Comparison of ENCODE assay signal across 8 cellular contexts in the genomic region with DNA sequence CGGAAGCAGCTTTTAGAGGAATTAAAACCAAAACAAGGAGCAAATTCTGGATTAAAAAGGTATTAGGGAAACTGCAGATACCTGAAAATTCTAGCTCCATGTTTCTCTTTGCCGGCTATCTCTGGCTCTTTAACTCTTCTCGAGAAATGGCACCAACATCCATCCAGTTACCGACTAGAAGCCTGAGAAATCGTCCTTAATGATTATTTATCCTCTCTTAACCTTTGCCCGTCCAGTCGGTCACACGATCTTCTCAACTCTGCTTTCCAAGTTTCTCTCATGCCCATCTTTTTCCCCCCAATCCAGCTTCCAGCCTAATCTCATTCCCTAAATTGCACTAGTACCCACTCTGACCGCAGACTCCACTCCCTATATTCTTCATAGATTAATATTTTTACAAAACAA. TPM values are rescaled to one million over a fixed set of nuclear protein-coding genes. Genes with fewer than 3 reads are reported as not detected.
DNase-seq lines count a peak whose midpoint lies in the region; ATAC-seq and TF ChIP-seq lines count a peak whose summit lies in the region.

No MANE protein-coding gene starts in this region.

- TF ChIP-seq CTCF in AG10803 (conservative IDR thresholded peaks at IDR 0.05; ENCODE audit: low read length) (no peak), LNCaP clone FGC (IDR thresholded peaks at IDR 0.05; ENCODE audit: control insufficient read depth, extremely low read depth, insufficient read depth) (no peak), esophagus muscularis mucosa (IDR thresholded peaks at IDR 0.05) (no peak)

- TF ChIP-seq POLR2A in esophagus muscularis mucosa (IDR thresholded peaks at IDR 0.05; ENCODE audit: low read depth), result no peak

- DNase-seq in AG10803 (ENCODE audit: low read depth), result peak; percentile 4
- DNase-seq in LNCaP clone FGC (ENCODE audit: low read depth), result no peak
- no peak for DNase-seq in esophagus muscularis mucosa (ENCODE audit: extremely low spot score)
- no peak for DNase-seq in sciatic nerve (ENCODE audit: low spot score)
- DNase-seq in middle frontal gyrus (ENCODE audit: extremely low spot score, low spot score), result no peak
- DNase-seq in NCI-H345 (lab: John Stamatoyannopoulos, UW), result no peak
- no peak for DNase-seq in amniotic stem cell (lab: John Stamatoyannopoulos, UW)

- no peaks in the 10 kb centered on the region for H3K36me3 ChIP-seq in esophagus muscularis mucosa

- H3K4me1 ChIP-seq in esophagus muscularis mucosa, result peaks cover 16 to 22% (median 19%) of the 10 kb centered on the region in 4 donors

- 3% methylated on average over 9 of the region's 9 CpGs for WGBS in esophagus muscularis mucosa

- no peak for TF ChIP-seq EP300 in esophagus muscularis mucosa (IDR thresholded peaks at IDR 0.05)

- peak overlapping the region; percentile 88 to 94 (median 89) for H3K27ac ChIP-seq in esophagus muscularis mucosa (replicated peaks in 1 of 4)

- intact Hi-C loops in esophagus muscularis mucosa (cut with DNase I), result loop anchor here (2.0 to 5.0 kb wide), 2 partner anchors 144 to 240 kb away; a partner anchor contains a TSS
- intact Hi-C loops in sciatic nerve (cut with DNase I), result loop anchor here (10.0 kb wide), 1 partner anchor 142 kb away; a partner anchor contains a TSS

- H3K4me3 ChIP-seq in AG10803 (ENCODE audit: low read length), result peak overlapping the region; percentile 96
- peak overlapping the region; percentile 84 for H3K4me3 ChIP-seq in LNCaP clone FGC (ENCODE audit: low read depth, low read length)
- peak overlapping the region; percentile 70 to 78 (median 72) for H3K4me3 ChIP-seq in esophagus muscularis mucosa

- peak; percentile 3 for ATAC-seq in GM21367 (IDR thresholded peaks at IDR 0.05; ENCODE audit: unreplicated experiment)
- peak; percentile 29 for ATAC-seq in sciatic nerve

- no peaks in the 10 kb centered on the region for H3K27me3 ChIP-seq in esophagus muscularis mucosa

- H3K9me3 ChIP-seq in esophagus muscularis mucosa, result no peaks in the 10 kb centered on the region

RNA-seq across cellular contexts. Expression of a gene that starts 0.6 kb away (rescaled TPM):
- total RNA-seq in esophagus muscularis mucosa (under 1 TPM in 1 of 4 donors, not detected in 3; 0.34 TPM), sciatic nerve (0.31 TPM)
